ENCODE assay signal across 13 cellular contexts in genomic region chr10:79398642-79399041, GRCh38. TPM values are rescaled to one million over a fixed set of nuclear protein-coding genes. Genes with fewer than 3 reads are reported as not detected.
DNase-seq lines count a peak whose midpoint lies in the region; FAIRE-seq and TF ChIP-seq lines count a peak whose summit lies in the region.
"Had no signal": no experiment of that assay in that cellular context is flagged by ENCODE, and none has a peak within 500 bp of the region (broad histone marks: within the 10 kb centered on the region; RNA-seq: fewer than 3 reads in every experiment).

No MANE protein-coding gene starts in this region.

- H3K4me1 ChIP-seq in mucosa of stomach (ENCODE audit: control insufficient read depth, insufficient read depth, low read length) = peaks cover 47% of the 10 kb centered on the region
- no peaks in the 10 kb centered on the region for H3K4me1 ChIP-seq in testis
- peaks cover 0 to 2% of the 10 kb centered on the region in 2 donors for H3K4me1 ChIP-seq in small intestine (ENCODE audit: control insufficient read depth in 2 of 2, insufficient read depth in 1 of 2, low read depth in 1 of 2, low read length in 1 of 2)

- H3K9me3 Mint-ChIP-seq in endothelial cell (ENCODE audit: unreplicated experiment) = no peaks in the 10 kb centered on the region
- H3K9me3 Mint-ChIP-seq: CD8-positive, alpha-beta T cell had no signal

- H3K27me3 Mint-ChIP-seq in endothelial cell (ENCODE audit: unreplicated experiment) = peaks cover 13% of the 10 kb centered on the region
- H3K27me3 Mint-ChIP-seq: activated CD4-positive, alpha-beta T cell treated with anti-CD3 and anti-CD28 coated beads for 36 hours had no signal

- no peak for TF ChIP-seq CTCF in RWPE1 (conservative IDR thresholded peaks at IDR 0.05; ENCODE audit: low read depth)
- no peak for TF ChIP-seq CTCF in endothelial cell (IDR thresholded peaks at IDR 0.05; ENCODE audit: unreplicated experiment)
- no peak for TF ChIP-seq CTCF in testis (IDR thresholded peaks at IDR 0.05)

- peaks cover 65% of the 10 kb centered on the region for H3K4me1 Mint-ChIP-seq in endothelial cell (ENCODE audit: unreplicated experiment)

- no peak for DNase-seq in RWPE1 (ENCODE audit: low spot score)
- DNase-seq in endothelial cell (ENCODE audit: low spot score) = no peak
- no peak for DNase-seq in testis
- no peak for DNase-seq in small intestine
- no peak for DNase-seq in NCI-H2081 (lab: John Stamatoyannopoulos, UW)
- no peak for DNase-seq in NOMO-1 treated with DMSO at 0.1 percent for 48 hours (lab: John Stamatoyannopoulos, UW; ENCODE audit: unreplicated experiment)
- no peak for DNase-seq in head of caudate nucleus
- DNase-seq: activated CD4-positive, alpha-beta T cell treated with anti-CD3 and anti-CD28 coated beads for 36 hours; CD8-positive, alpha-beta T cell; NCI-H2171; T-helper 1 cell had no signal

- peak overlapping the region; percentile 85 for H3K27ac Mint-ChIP-seq in endothelial cell (ENCODE audit: unreplicated experiment)
- H3K27ac Mint-ChIP-seq: activated CD4-positive, alpha-beta T cell treated with anti-CD3 and anti-CD28 coated beads for 36 hours; CD8-positive, alpha-beta T cell had no signal

- WGBS in testis, 2 donors = 87 to 88% methylated on average over 4 of the region's 4 CpGs
- 84 to 94% (median 91%) methylated on average over 4 of the region's 4 CpGs for WGBS in small intestine, 3 donors

- no peaks in the 10 kb centered on the region for H3K36me3 ChIP-seq in mucosa of stomach (ENCODE audit: control insufficient read depth, insufficient read depth, low read length)
- no peaks in the 10 kb centered on the region for H3K36me3 ChIP-seq in testis (ENCODE audit: low read depth, missing control alignments)
- no peaks in the 10 kb centered on the region for H3K36me3 ChIP-seq in small intestine (ENCODE audit: control insufficient read depth in 2 of 2, insufficient read depth in 2 of 2, low read length in 2 of 2)

- no peaks in the 10 kb centered on the region for H3K9me3 ChIP-seq in mucosa of stomach (ENCODE audit: control insufficient read depth, low read length)
- H3K9me3 ChIP-seq in testis = no peaks in the 10 kb centered on the region
- no peaks in the 10 kb centered on the region for H3K9me3 ChIP-seq in small intestine (ENCODE audit: control insufficient read depth, low read depth)

- H3K4me3 ChIP-seq in mucosa of stomach (ENCODE audit: low read length) (no peak overlapping the region), testis (no peak overlapping the region), small intestine (ENCODE audit: low read depth in 1 of 2, low read length in 2 of 2) (no peak overlapping the region)

- peak overlapping the region; percentile 15 for H3K4me3 Mint-ChIP-seq in endothelial cell (ENCODE audit: unreplicated experiment)
- H3K4me3 Mint-ChIP-seq: activated CD4-positive, alpha-beta T cell treated with anti-CD3 and anti-CD28 coated beads for 36 hours; CD8-positive, alpha-beta T cell had no signal

- no peaks in the 10 kb centered on the region for H3K27me3 ChIP-seq in mucosa of stomach (ENCODE audit: control insufficient read depth, insufficient read depth, low read length)
- H3K27me3 ChIP-seq in testis = no peaks in the 10 kb centered on the region
- no peaks in the 10 kb centered on the region for H3K27me3 ChIP-seq in small intestine (ENCODE audit: control insufficient read depth in 2 of 2, insufficient read depth in 2 of 2, low read length in 2 of 2)

- intact Hi-C loops in testis (cut with DNase I; ENCODE audit: low total_unique reads) (no loop called here), head of caudate nucleus (cut with DNase I) (no loop called here)

- peak overlapping the region; percentile 10 for H3K9ac ChIP-seq in mucosa of stomach (ENCODE audit: low read length)

- FAIRE-seq in small intestine (lab: Jason Lieb, UNC) = no peak

- H3K36me3 Mint-ChIP-seq in endothelial cell (ENCODE audit: low read depth, unreplicated experiment) = peaks cover 38% of the 10 kb centered on the region
- H3K36me3 Mint-ChIP-seq: CD8-positive, alpha-beta T cell had no signal

- CTCF ChIA-PET in RWPE1 (lab: Yijun Ruan, JAX) = no interaction called here

- no peak for TF ChIP-seq POLR2A in testis (IDR thresholded peaks at IDR 0.05)

- POLR2A ChIA-PET in RWPE1 (lab: Yijun Ruan, JAX; ENCODE audit: low non-redundant PET) = no interaction called here

- H3K27ac ChIP-seq in RWPE1 = peak overlapping the region; percentile 60
- H3K27ac ChIP-seq in testis = peak overlapping the region; percentile 89
- H3K27ac ChIP-seq in small intestine (ENCODE audit: low read depth in 1 of 2, low read length in 1 of 2) = peak overlapping the region in 1 of 2 donors; percentile 86

RNA-seq across cellular contexts. Expression of gene ZCCHC24, which starts 46.8 kb away (rescaled TPM):
- total RNA-seq in endothelial cell (ENCODE audit: unreplicated experiment) (60.0 TPM), testis (10 to 100 TPM; 31.3 to 38.6 TPM)
- polyA plus RNA-seq in testis (ENCODE audit: insufficient read depth, low read depth, low replicate concordance) (27.7 TPM), small intestine (10 to 100 TPM in 2 of 3 donors, under 1 TPM in 1; 0.89 to 13.0 (median 10.5) TPM)
- polyA plus RNA-seq: neural cell had no signal

RNA-seq across cellular contexts. Expression of gene PPIF, which starts 51.4 kb away (rescaled TPM):
- 21.9 TPM for total RNA-seq in endothelial cell (ENCODE audit: unreplicated experiment)
- 100 to 1,000 TPM in 1 of 2 donors, 10 to 100 TPM in 1; 82.1 to 106 TPM for total RNA-seq in testis
- polyA plus RNA-seq in testis (ENCODE audit: insufficient read depth, low read depth, low replicate concordance) = 80.1 TPM
- polyA plus RNA-seq in small intestine = 10 to 100 TPM; 35.3 to 71.5 (median 42.7) TPM
